Comparison of ENCODE assay signal across 8 cellular contexts in the genomic region with DNA sequence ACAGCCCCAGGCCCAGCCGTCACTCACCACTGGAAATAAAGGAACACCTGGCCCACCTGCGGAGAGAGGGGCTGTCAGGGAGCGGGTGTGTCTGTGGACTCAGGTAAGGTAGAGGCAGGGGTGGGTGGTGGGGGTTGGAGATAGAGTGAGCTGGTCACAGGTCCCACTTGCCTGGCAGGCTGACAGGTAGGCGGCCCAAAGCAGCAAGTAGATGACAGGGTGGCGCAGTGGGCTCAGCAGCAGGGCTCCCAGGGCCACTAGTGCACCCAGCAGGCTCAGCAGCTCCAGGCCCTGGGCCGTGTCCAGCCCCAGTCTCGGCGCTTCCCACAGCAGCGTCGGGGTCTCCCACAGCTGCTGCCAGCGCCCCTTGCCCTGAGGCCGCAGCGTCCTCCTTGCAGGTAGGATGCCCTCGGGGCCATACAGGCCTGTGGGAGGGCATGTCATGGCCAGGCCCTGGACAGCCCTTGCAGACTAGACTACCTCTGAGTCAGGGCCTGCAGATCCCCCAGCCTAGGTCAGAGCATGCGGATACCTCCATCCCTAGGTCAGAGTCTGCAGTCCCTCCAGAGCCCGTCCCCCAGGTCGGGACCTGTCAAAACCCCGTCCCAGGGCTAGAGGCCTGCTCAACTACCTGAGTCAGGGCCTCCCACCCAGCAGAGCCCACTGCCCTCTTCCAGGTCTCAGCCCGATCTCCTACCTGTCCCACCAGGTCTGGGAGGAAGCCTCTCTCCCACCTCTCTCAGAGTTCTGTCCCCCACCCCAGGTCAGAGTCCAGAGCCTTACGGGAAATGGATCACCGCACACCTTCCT. TPM values are rescaled to one million over a fixed set of nuclear protein-coding genes. Genes with fewer than 3 reads are reported as not detected.
DNase-seq lines count a peak whose midpoint lies in the region; ATAC-seq and FAIRE-seq lines count a peak whose summit lies in the region.

No MANE protein-coding gene starts in this region.

- peaks cover 19 to 23% of the 10 kb centered on the region in 2 donors for H3K4me1 Mint-ChIP-seq in immature natural killer cell

- peak overlapping the region; percentile 89 to 94 for H3K9ac ChIP-seq in stomach smooth muscle (ENCODE audit: low read length in 2 of 2)

- peaks cover 3 to 7% (median 4%) of the 10 kb centered on the region in 3 donors for H3K27me3 Mint-ChIP-seq in immature natural killer cell (ENCODE audit: low read depth in 3 of 3)

- H3K36me3 ChIP-seq in stomach smooth muscle (ENCODE audit: control insufficient read depth in 2 of 2, insufficient read depth in 2 of 2, low read length in 2 of 2): peaks cover 14 to 22% of the 10 kb centered on the region in 2 donors

- no peaks in the 10 kb centered on the region for H3K27me3 ChIP-seq in stomach smooth muscle (ENCODE audit: control insufficient read depth in 1 of 2, insufficient read depth in 2 of 2, low read length in 2 of 2)

- ATAC-seq in GM18498 (IDR thresholded peaks at IDR 0.05; ENCODE audit: unreplicated experiment) (peak; percentile 9), GM18858 (IDR thresholded peaks at IDR 0.05; ENCODE audit: unreplicated experiment) (no peak)

- peak overlapping the region; percentile 85 to 93 (median 91) for H3K4me3 Mint-ChIP-seq in immature natural killer cell

- H3K9me3 ChIP-seq in stomach smooth muscle (ENCODE audit: control insufficient read depth in 2 of 2, low read length in 2 of 2): no peaks in the 10 kb centered on the region

- DNase-seq in HTR-8/SVneo (ENCODE audit: insufficient read length, low spot score) (no peak), immature natural killer cell (no peak), SIG-M5 (lab: John Stamatoyannopoulos, UW) (no peak)
- DNase-seq in stimulated activated naive CD4-positive, alpha-beta T cell treated with Interleukin-2 at 50 U/mL for 16 hours (lab: John Stamatoyannopoulos, UW): no peak

- no peaks in the 10 kb centered on the region for H3K36me3 Mint-ChIP-seq in immature natural killer cell

- peak overlapping the region; percentile 86 to 98 for H3K4me3 ChIP-seq in stomach smooth muscle (ENCODE audit: low read length in 2 of 2)

- peak overlapping the region; percentile 86 for H3K27ac ChIP-seq in angular gyrus (ENCODE audit: low read depth, low read length)
- H3K27ac ChIP-seq in stomach smooth muscle (ENCODE audit: low read length): peak overlapping the region; percentile 83

- no peaks in the 10 kb centered on the region for H3K9me3 Mint-ChIP-seq in immature natural killer cell

- peak; percentile 23 for FAIRE-seq in HTR-8/SVneo (lab: Jason Lieb, UNC)

- peaks cover 26% of the 10 kb centered on the region for H3K4me1 ChIP-seq in stomach smooth muscle (ENCODE audit: control insufficient read depth, insufficient read depth, low read length)

- peak overlapping the region; percentile 80 to 96 (median 92) for H3K27ac Mint-ChIP-seq in immature natural killer cell

RNA-seq across cellular contexts. Expression of a gene that starts 0.7 kb away (rescaled TPM):
- 10 to 100 TPM; 16.3 to 40.4 (median 20.1) TPM for polyA plus RNA-seq in immature natural killer cell

RNA-seq across cellular contexts. Expression of a gene that starts 1.2 kb away (rescaled TPM):
- 10 to 100 TPM; 41.8 to 46.7 (median 46.5) TPM for polyA plus RNA-seq in immature natural killer cell

RNA-seq across cellular contexts. Expression of a gene that starts 18.6 kb away (rescaled TPM):
- 10 to 100 TPM in 1 of 3 donors, 1 to 10 TPM in 2; 8.3 to 14.8 (median 9.9) TPM for polyA plus RNA-seq in immature natural killer cell

RNA-seq across cellular contexts. Expression of a gene that starts 20.2 kb away (rescaled TPM):
- polyA plus RNA-seq in immature natural killer cell: not detected

RNA-seq across cellular contexts. Expression of a gene that starts 23.0 kb away (rescaled TPM):
- 10 to 100 TPM; 21.2 to 31.2 (median 25.5) TPM for polyA plus RNA-seq in immature natural killer cell
